Comparison of ENCODE assay signal across 8 cellular contexts in the genomic region with DNA sequence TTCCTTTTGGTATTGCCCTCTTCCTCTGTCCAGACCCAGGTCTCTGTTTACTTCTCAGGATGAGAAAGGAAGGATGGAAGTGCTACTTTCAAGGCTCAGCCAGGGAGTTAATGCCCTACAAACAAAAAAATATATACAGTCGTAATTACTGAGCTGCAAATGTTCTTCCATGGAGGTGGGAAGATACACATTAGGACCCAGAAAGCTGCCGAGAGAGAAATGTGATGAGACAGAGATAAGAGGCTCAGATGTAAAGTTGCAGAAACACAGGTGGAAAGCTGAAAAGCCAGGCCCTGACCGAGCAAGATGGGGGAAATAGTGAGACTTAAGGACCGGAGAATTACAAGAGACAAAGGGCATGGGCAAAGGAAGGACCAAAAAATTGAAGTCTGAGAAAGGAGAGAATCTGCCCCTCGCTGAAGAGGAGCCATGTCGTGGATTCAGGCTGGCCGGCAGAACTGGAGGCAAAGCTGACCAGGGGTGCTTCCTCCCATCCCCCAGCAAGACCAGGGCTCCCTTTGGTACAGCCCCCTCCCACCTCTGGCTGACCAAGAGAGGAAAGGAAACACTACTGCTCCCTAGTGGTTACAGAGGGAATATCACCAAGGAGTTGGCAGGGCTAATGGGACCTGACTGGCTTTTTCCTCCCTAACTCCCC. TPM values are rescaled to one million over a fixed set of nuclear protein-coding genes. Genes with fewer than 3 reads are reported as not detected.
A peak's percentile ranks its signal among the peaks of the same experiment; 100 is the strongest.
DNase-seq lines count a peak whose midpoint lies in the region; ATAC-seq, FAIRE-seq and TF ChIP-seq lines count a peak whose summit lies in the region.

No MANE protein-coding gene starts in this region.

- H3K36me3 Mint-ChIP-seq in T-helper 17 cell (ENCODE audit: low read depth) = peaks cover 4% of the 10 kb centered on the region
- no peaks in the 10 kb centered on the region for H3K36me3 Mint-ChIP-seq in naive thymus-derived CD8-positive, alpha-beta T cell

- peak; percentile 60 for FAIRE-seq in G401.6 (lab: Jason Lieb, UNC)

- DNase-seq in AG04450 (ENCODE audit: low read depth, low spot score) (no peak), LoVo (ENCODE audit: low spot score) (peak; percentile 33), T-helper 17 cell (peak in 1 of 3 donors; percentile 16), esophagus squamous epithelium (lab: John Stamatoyannopoulos, UW) (no peak), NOMO-1 treated with DMSO at 0.1 percent for 48 hours (lab: John Stamatoyannopoulos, UW; ENCODE audit: unreplicated experiment) (no peak)
- DNase-seq in naive thymus-derived CD8-positive, alpha-beta T cell = peak in 5 of 10 donors; percentile 30 to 56 (median 45)

- H3K9me3 Mint-ChIP-seq in naive thymus-derived CD8-positive, alpha-beta T cell = no peaks in the 10 kb centered on the region

- peaks cover 6% of the 10 kb centered on the region for H3K27me3 ChIP-seq in AG04450 (ENCODE audit: control insufficient read depth, insufficient read depth, low read length)
- no peaks in the 10 kb centered on the region for H3K27me3 ChIP-seq in esophagus squamous epithelium

- peaks cover 13% of the 10 kb centered on the region for H3K4me1 Mint-ChIP-seq in T-helper 17 cell
- H3K4me1 Mint-ChIP-seq in naive thymus-derived CD8-positive, alpha-beta T cell = no peaks in the 10 kb centered on the region

- POLR2A ChIA-PET in AG04450 (lab: Yijun Ruan, JAX) = no interaction called here
- POLR2A ChIA-PET in naive thymus-derived CD8-positive, alpha-beta T cell (lab: Charles Lee) = no interaction called here

- intact Hi-C loops in esophagus squamous epithelium (cut with DNase I) = no loop called here

- peak; percentile 68 for ATAC-seq in T-helper 17 cell
- peak; percentile 55 to 80 for ATAC-seq in naive thymus-derived CD8-positive, alpha-beta T cell
- no peak for ATAC-seq in GM21367 (IDR thresholded peaks at IDR 0.05; ENCODE audit: unreplicated experiment)

- CTCF ChIA-PET in AG04450 (lab: Charles Lee) = interaction anchor here (0.6 to 2.6 kb wide), 8 partner anchors 10 to 63 kb away, joined by 3 to 16 read pairs (median 4); no protein-coding TSS in a partner anchor

- H3K27ac ChIP-seq in AG04450 (ENCODE audit: low read depth, low read length) = no peak overlapping the region
- no peak overlapping the region for H3K27ac ChIP-seq in esophagus squamous epithelium

- no peak for TF ChIP-seq POLR2A in esophagus squamous epithelium (IDR thresholded peaks at IDR 0.05)

- no peak overlapping the region for H3K4me3 Mint-ChIP-seq in T-helper 17 cell
- H3K4me3 Mint-ChIP-seq in naive thymus-derived CD8-positive, alpha-beta T cell = no peak overlapping the region

- TF ChIP-seq CTCF in AG04450 (IDR thresholded peaks at IDR 0.05; ENCODE audit: low read depth, low read length) (peak; percentile 69), esophagus squamous epithelium (IDR thresholded peaks at IDR 0.05) (peak; percentile 54 to 76 (median 56))

- H3K9me3 ChIP-seq in AG04450 (ENCODE audit: control insufficient read depth, insufficient read depth, low read length) (no peaks in the 10 kb centered on the region), T-helper 17 cell (ENCODE audit: control insufficient read depth, low read length, poor library complexity, severe bottlenecking) (no peaks in the 10 kb centered on the region), esophagus squamous epithelium (no peaks in the 10 kb centered on the region)

- 18 to 25% methylated on average over 7 of the region's 7 CpGs for WGBS in esophagus squamous epithelium, 2 donors

- H3K4me1 ChIP-seq in esophagus squamous epithelium = no peaks in the 10 kb centered on the region

- no peaks in the 10 kb centered on the region for H3K36me3 ChIP-seq in esophagus squamous epithelium

- peaks cover 8% of the 10 kb centered on the region for H3K27me3 Mint-ChIP-seq in T-helper 17 cell
- peaks cover 0 to 3% (median 0%) of the 10 kb centered on the region in 5 donors for H3K27me3 Mint-ChIP-seq in naive thymus-derived CD8-positive, alpha-beta T cell

- H3K4me3 ChIP-seq in AG04450 (ENCODE audit: low read depth, low read length) (no peak overlapping the region), esophagus squamous epithelium (no peak overlapping the region)

- H3K27ac Mint-ChIP-seq in T-helper 17 cell = no peak overlapping the region
- no peak overlapping the region for H3K27ac Mint-ChIP-seq in naive thymus-derived CD8-positive, alpha-beta T cell

RNA-seq across cellular contexts. Expression of a gene that starts 12.2 kb away (rescaled TPM):
- 0.09 and 0.14 TPM in 2 replicates for polyA plus RNA-seq in AG04450 (2011; rRNA removed)
- 0.37 and 0.52 TPM in 2 replicates for polyA minus RNA-seq in AG04450 (2011; rRNA and poly(A)+ RNA removed)
- total RNA-seq in T-helper 17 cell = under 1 TPM; 0.16 to 0.27 TPM
- total RNA-seq in esophagus squamous epithelium = under 1 TPM; under 0.01 to 0.42 (median 0.20) TPM
- total RNA-seq in naive thymus-derived CD8-positive, alpha-beta T cell = 1 to 10 TPM in 1 of 2 experiments, under 1 TPM in 1; 0.62 to 1.0 TPM
- polyA plus RNA-seq in naive thymus-derived CD8-positive, alpha-beta T cell = under 1 TPM; 0.02 to 0.23 (median 0.03) TPM

RNA-seq across cellular contexts. Expression of a gene that starts 16.7 kb away (rescaled TPM):
- 4.9 and 9.3 TPM in 2 replicates for polyA plus RNA-seq in AG04450 (2011; rRNA removed)
- polyA minus RNA-seq in AG04450 (2011; rRNA and poly(A)+ RNA removed) = 6.6 and 10.8 TPM in 2 replicates
- total RNA-seq in T-helper 17 cell (10 to 100 TPM in 1 of 2 donors, 1 to 10 TPM in 1; 10.0 to 13.6 TPM), esophagus squamous epithelium (10 to 100 TPM in 3 of 4 donors, 1 to 10 TPM in 1; 8.1 to 15.1 (median 13.8) TPM)
- 10 to 100 TPM; 28.5 to 29.4 TPM for total RNA-seq in naive thymus-derived CD8-positive, alpha-beta T cell
- polyA plus RNA-seq in naive thymus-derived CD8-positive, alpha-beta T cell = 10 to 100 TPM; 14.9 to 15.6 (median 14.9) TPM

RNA-seq across cellular contexts. Expression of a gene that starts 28.3 kb away (rescaled TPM):
- 8.2 and 10.6 TPM in 2 replicates for polyA plus RNA-seq in AG04450 (2011; rRNA removed)
- 11.0 and 19.9 TPM in 2 replicates for polyA minus RNA-seq in AG04450 (2011; rRNA and poly(A)+ RNA removed)
- total RNA-seq in T-helper 17 cell = 100 to 1,000 TPM; 268 to 313 TPM
- 100 to 1,000 TPM in 1 of 4 donors, 10 to 100 TPM in 3; 58.0 to 116 (median 68.6) TPM for total RNA-seq in esophagus squamous epithelium
- 100 to 1,000 TPM; 483 to 529 TPM for total RNA-seq in naive thymus-derived CD8-positive, alpha-beta T cell
- polyA plus RNA-seq in naive thymus-derived CD8-positive, alpha-beta T cell = 10 to 100 TPM; 67.8 to 91.4 (median 68.4) TPM

RNA-seq across cellular contexts. Expression of a gene that starts 39.3 kb away (rescaled TPM):
- not detected in 2 replicates for polyA plus RNA-seq in AG04450 (2011; rRNA removed)
- polyA minus RNA-seq in AG04450 (2011; rRNA and poly(A)+ RNA removed) = not detected in 2 replicates
- not detected for total RNA-seq in T-helper 17 cell
- total RNA-seq in esophagus squamous epithelium = 1 to 10 TPM in 1 of 4 donors, under 1 TPM in 1, not detected in 2; 0.21 to 2.7 TPM
- total RNA-seq in naive thymus-derived CD8-positive, alpha-beta T cell = not detected
- under 1 TPM in 2 of 3 donors, not detected in 1; 0.07 to 0.29 TPM for polyA plus RNA-seq in naive thymus-derived CD8-positive, alpha-beta T cell
